In genomic region chr15:38374024-38374423, GRCh38 we compare ENCODE assay signal across 23 cellular contexts.
"Had no signal": no experiment of that assay in that cellular context is flagged by ENCODE, and none has a peak within 500 bp of the region (broad histone marks: within the 10 kb centered on the region; RNA-seq: fewer than 3 reads in every experiment).

No MANE protein-coding gene starts in this region.

- H3K27ac ChIP-seq: coronary artery, foreskin keratinocyte, gastroesophageal sphincter, neural progenitor cell, parathyroid adenoma, suprapubic skin, upper lobe of right lung, uterus had no signal

- H3K9me3 ChIP-seq: esophagus muscularis mucosa, gastroesophageal sphincter, suprapubic skin, transverse colon, upper lobe of right lung, uterus had no signal

- H3K4me1 ChIP-seq: foreskin keratinocyte, neural progenitor cell, parathyroid adenoma, uterus had no signal

- H3K4me3 ChIP-seq: coronary artery, esophagus muscularis mucosa, gastroesophageal sphincter, lung, neural progenitor cell, suprapubic skin, transverse colon, upper lobe of right lung, uterus had no signal

- H3K36me3 ChIP-seq: esophagus muscularis mucosa, gastroesophageal sphincter, neural progenitor cell, suprapubic skin, transverse colon, upper lobe of right lung, uterus had no signal

- ATAC-seq: foreskin keratinocyte; left colon; stimulated activated naive B cell treated with anti-CD40 and anti-IgM and Interleukin-4, amounts not matched to agents 10 μg/mL and 1 μg/mL and 100 μg/mL, for 72 hours; stimulated activated naive CD8-positive, alpha-beta T cell treated with anti-CD3 and anti-CD28 coated beads, Interleukin-15, amount 100 ng/mL, for 72 hours had no signal

- H3K27me3 ChIP-seq: esophagus muscularis mucosa, gastroesophageal sphincter, neural progenitor cell, suprapubic skin, transverse colon, upper lobe of right lung, uterus had no signal

- DNase-seq: effector memory CD4-positive, alpha-beta T cell; foreskin keratinocyte; hypothalamus; immature natural killer cell; islet precursor cell; kidney glomerular epithelial cell; left colon; naive B cell; small intestine; stimulated activated CD4-positive, alpha-beta T cell treated with anti-CD3 and anti-CD28 coated beads, Interleukin-15, amount 100 ng/mL, for 24 hours; stimulated activated CD4-positive, alpha-beta T cell treated with anti-CD3 and anti-CD28 coated beads, Interleukin-2, amount 100 ng/mL, for 48 hours; stimulated activated naive B cell treated with anti-CD40 and anti-IgM and Interleukin-4, amounts not matched to agents 10 μg/mL and 1 μg/mL and 100 μg/mL, for 72 hours; stimulated activated naive CD8-positive, alpha-beta T cell treated with anti-CD3 and anti-CD28 coated beads, Interleukin-15, amount 100 ng/mL, for 72 hours; transverse colon; upper lobe of right lung; uterus had no signal
